Comparison of ENCODE assay signal across 21 cellular contexts in genomic region chr7:96120445-96120844, GRCh38.
"Had no signal": no experiment of that assay in that cellular context is flagged by ENCODE, and none has a peak within 500 bp of the region (broad histone marks: within the 10 kb centered on the region; RNA-seq: fewer than 3 reads in every experiment).

No MANE protein-coding gene starts in this region.

- H3K9me3 Mint-ChIP-seq: activated naive CD4-positive, alpha-beta T cell treated with anti-CD3 and anti-CD28 coated beads, Interleukin-2, amount 50 U/mL, for 24 hours; brain; dendritic cell treated with granulocyte-macrophage colony-stimulating factor and Interleukin-4, amounts not matched to agents 40 ng/mL and 50 ng/mL, for 4 days had no signal

- H3K4me3 Mint-ChIP-seq: activated CD8-positive, alpha-beta T cell treated with anti-CD3 and anti-CD28 coated beads, Interleukin-2, amount 10 ng/mL, durations not matched to agents 7 days and 5 days; activated naive CD4-positive, alpha-beta T cell treated with anti-CD3 and anti-CD28 coated beads, Interleukin-2, amount 50 U/mL, for 24 hours; brain; dendritic cell treated with granulocyte-macrophage colony-stimulating factor and Interleukin-4, amounts not matched to agents 40 ng/mL and 50 ng/mL, for 4 days had no signal

- DNase-seq: activated CD4-positive, alpha-beta T cell treated with anti-CD3 and anti-CD28 coated beads for 1 hour; activated CD4-positive, alpha-beta T cell treated with anti-CD3 and anti-CD28 coated beads, Interleukin-2, amount 50 U/mL, for 1 hour; activated CD8-positive, alpha-beta T cell treated with anti-CD3 and anti-CD28 coated beads, Interleukin-2, amount 10 ng/mL, durations not matched to agents 7 days and 5 days; activated gamma-delta T cell treated with Interleukin-2 at 50 U/mL for 16 hours; activated T-cell treated with anti-CD3 and anti-CD28 coated beads, Interleukin-2, amount 50 U/mL, for 1 hour; aorta; caudate nucleus; effector CD4-positive, alpha-beta T cell; erythroblast; heart left ventricle; mucosa of descending colon; nucleus accumbens; right cardiac atrium; stimulated activated CD4-positive, alpha-beta T cell treated with anti-CD3 and anti-CD28 coated beads, Interleukin-12 subunit alpha, Interleukin-12 subunit beta, amount 100 ng/mL, for 4 hours; stimulated activated CD4-positive, alpha-beta T cell treated with anti-CD3 and anti-CD28 coated beads, Interleukin-4, amount 100 ng/mL, for 4 hours; stimulated activated naive CD8-positive, alpha-beta T cell treated with anti-CD3 and anti-CD28 coated beads, Interleukin-15, Interleukin-2, amounts not matched to agents 100 U/mL and 50 U/mL, for 24 hours; WERI-Rb-1 had no signal

- H3K4me3 ChIP-seq: heart left ventricle, mucosa of descending colon had no signal

- H3K27me3 Mint-ChIP-seq: activated naive CD4-positive, alpha-beta T cell treated with anti-CD3 and anti-CD28 coated beads, Interleukin-2, amount 50 U/mL, for 24 hours; brain; dendritic cell treated with granulocyte-macrophage colony-stimulating factor and Interleukin-4, amounts not matched to agents 40 ng/mL and 50 ng/mL, for 4 days had no signal

- H3K27ac Mint-ChIP-seq: activated CD8-positive, alpha-beta T cell treated with anti-CD3 and anti-CD28 coated beads, Interleukin-2, amount 10 ng/mL, durations not matched to agents 7 days and 5 days; activated naive CD4-positive, alpha-beta T cell treated with anti-CD3 and anti-CD28 coated beads, Interleukin-2, amount 50 U/mL, for 24 hours; dendritic cell treated with granulocyte-macrophage colony-stimulating factor and Interleukin-4, amounts not matched to agents 40 ng/mL and 50 ng/mL, for 4 days had no signal

- H3K27me3 ChIP-seq: heart left ventricle had no signal

- H3K4me1 ChIP-seq: parathyroid adenoma had no signal

- H3K9me3 ChIP-seq: heart left ventricle, mucosa of descending colon had no signal

- H3K4me1 Mint-ChIP-seq: activated naive CD4-positive, alpha-beta T cell treated with anti-CD3 and anti-CD28 coated beads, Interleukin-2, amount 50 U/mL, for 24 hours had no signal

- H3K27ac ChIP-seq: heart left ventricle, parathyroid adenoma, WERI-Rb-1 had no signal
